ENCODE assay signal across 16 cellular contexts in genomic region chr1:103056423-103056822, GRCh38. TPM values are rescaled to one million over a fixed set of nuclear protein-coding genes. Genes with fewer than 3 reads are reported as not detected.
"Had no signal": no experiment of that assay in that cellular context is flagged by ENCODE, and none has a peak within 500 bp of the region (broad histone marks: within the 10 kb centered on the region; RNA-seq: fewer than 3 reads in every experiment).

No MANE protein-coding gene starts in this region.

- H3K4me1 Mint-ChIP-seq: activated CD4-positive, alpha-beta T cell treated with anti-CD3 and anti-CD28 coated beads, Interleukin-2, amount 10 ng/mL, durations not matched to agents 7 days and 5 days; activated naive CD4-positive, alpha-beta T cell treated with anti-CD3 and anti-CD28 coated beads, Interleukin-2, amount 50 U/mL, for 24 hours had no signal

- H3K27me3 ChIP-seq: gastrocnemius medialis, heart right ventricle, ovary, transverse colon had no signal

- H3K36me3 Mint-ChIP-seq: activated naive CD4-positive, alpha-beta T cell treated with anti-CD3 and anti-CD28 coated beads, Interleukin-2, amount 50 U/mL, for 24 hours had no signal

- H3K4me3 Mint-ChIP-seq: activated CD4-positive, alpha-beta T cell treated with anti-CD3 and anti-CD28 coated beads, Interleukin-2, amount 10 ng/mL, durations not matched to agents 7 days and 5 days; activated naive CD4-positive, alpha-beta T cell treated with anti-CD3 and anti-CD28 coated beads, Interleukin-2, amount 50 U/mL, for 24 hours had no signal

- H3K27ac ChIP-seq: gastrocnemius medialis, heart right ventricle, left ventricle myocardium inferior, ovary, skin epidermis, transverse colon had no signal

- H3K4me3 ChIP-seq: gastrocnemius medialis, heart right ventricle, left ventricle myocardium inferior, ovary, skin epidermis, transverse colon had no signal

- H3K4me1 ChIP-seq: gastrocnemius medialis, heart right ventricle, left ventricle myocardium inferior, transverse colon had no signal

- DNase-seq: activated CD4-positive, alpha-beta T cell treated with anti-CD3 and anti-CD28 coated beads, Interleukin-2, amount 10 ng/mL, durations not matched to agents 7 days and 5 days; activated CD4-positive, CD25-positive, alpha-beta regulatory T cell; amygdala; cerebellar nuclear complex; gastrocnemius medialis; heart right ventricle; kidney; left ventricle myocardium inferior; ovary; Right ventricle myocardium superior; T-helper 2 cell; transverse colon had no signal

- ATAC-seq: esophagus mucosa, gastrocnemius medialis, heart right ventricle had no signal

- H3K27me3 Mint-ChIP-seq: activated CD4-positive, alpha-beta T cell treated with anti-CD3 and anti-CD28 coated beads, Interleukin-2, amount 10 ng/mL, durations not matched to agents 7 days and 5 days; activated naive CD4-positive, alpha-beta T cell treated with anti-CD3 and anti-CD28 coated beads, Interleukin-2, amount 50 U/mL, for 24 hours had no signal

- H3K36me3 ChIP-seq: gastrocnemius medialis, heart right ventricle, left ventricle myocardium inferior, ovary, transverse colon had no signal

- H3K9me3 ChIP-seq: gastrocnemius medialis, heart right ventricle, left ventricle myocardium inferior, ovary, transverse colon had no signal

- H3K27ac Mint-ChIP-seq: activated CD4-positive, alpha-beta T cell treated with anti-CD3 and anti-CD28 coated beads, Interleukin-2, amount 10 ng/mL, durations not matched to agents 7 days and 5 days; activated naive CD4-positive, alpha-beta T cell treated with anti-CD3 and anti-CD28 coated beads, Interleukin-2, amount 50 U/mL, for 24 hours had no signal

RNA-seq across cellular contexts. Expression of gene COL11A1, which starts 51.9 kb away (rescaled TPM):
- total RNA-seq: activated CD4-positive, alpha-beta T cell treated with anti-CD3 and anti-CD28 coated beads, Interleukin-2, amount 10 ng/mL, durations not matched to agents 7 days and 5 days; activated CD8-positive, alpha-beta memory T cell treated with anti-CD3 and anti-CD28 coated beads for 36 hours; esophagus mucosa; left ventricle myocardium inferior; Right ventricle myocardium superior had no signal
- polyA plus RNA-seq: heart right ventricle had no signal
